Comparison of ENCODE assay signal across 14 cellular contexts in the genomic region with DNA sequence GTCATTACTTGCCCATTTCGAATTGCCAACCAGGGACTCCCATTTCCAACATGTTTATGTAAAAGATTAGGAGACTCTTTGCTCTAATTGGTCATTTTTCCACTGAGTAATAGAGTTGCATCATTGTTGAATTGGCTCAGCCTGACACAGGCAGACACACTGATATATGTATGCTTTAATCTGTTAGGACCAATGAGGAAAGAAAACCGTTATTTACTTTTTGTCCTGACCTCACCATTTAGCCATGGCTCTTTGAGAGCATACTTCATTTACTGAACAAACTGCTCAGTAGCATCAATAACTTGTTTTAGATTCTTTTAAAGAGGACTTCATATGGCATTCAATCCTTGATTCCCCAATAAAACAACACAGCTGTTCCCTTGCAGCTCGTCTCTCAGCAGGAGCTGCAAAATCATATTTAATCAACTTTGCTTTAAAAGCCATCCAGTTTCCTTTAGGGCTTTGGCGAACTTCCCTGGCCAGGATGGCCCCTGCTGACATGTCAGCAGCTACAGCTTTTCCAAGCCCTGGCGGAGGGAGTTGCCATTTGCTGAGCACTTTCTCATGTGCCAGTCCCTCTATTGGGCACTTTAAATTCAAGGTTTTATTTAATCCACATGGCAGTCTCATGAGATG.
DNase-seq lines count a peak whose midpoint lies in the region.
"Had no signal": no experiment of that assay in that cellular context is flagged by ENCODE, and none has a peak within 500 bp of the region (broad histone marks: within the 10 kb centered on the region; RNA-seq: fewer than 3 reads in every experiment).

No MANE protein-coding gene starts in this region.

- H3K4me3 ChIP-seq in SJCRH30 (no peak overlapping the region; the same call in 1 of the 2 replicates), skeletal muscle cell (ENCODE audit: low read depth, low read length) (no peak overlapping the region)
- H3K4me3 ChIP-seq: PC-9, thoracic aorta had no signal

- no peaks in the 10 kb centered on the region for H3K36me3 ChIP-seq in SJCRH30
- H3K36me3 ChIP-seq: thoracic aorta had no signal

- H3K9me3 ChIP-seq in SJCRH30 (replicated peaks), result no peaks in the 10 kb centered on the region
- H3K9me3 ChIP-seq: thoracic aorta had no signal

- no peaks in the 10 kb centered on the region for H3K27me3 ChIP-seq in SJCRH30

- in situ Hi-C loops in KBM-7 (cut with MboI; ENCODE audit: low pct_unique_long_range_greater_than_20kb, low sequenced_read_pairs), result no loop called here

- peak; percentile 27 for DNase-seq in DMS153 (lab: John Stamatoyannopoulos, UW)
- no peak for DNase-seq in DMS153 treated with DMSO at 0.1 percent for 48 hours (lab: John Stamatoyannopoulos, UW; ENCODE audit: unreplicated experiment)
- DNase-seq in SJCRH30, result peak; percentile 78 to 84
- DNase-seq in fibroblast of peridontal ligament (ENCODE audit: extremely low read depth), result peak; percentile 93
- DNase-seq in skeletal muscle cell (ENCODE audit: low read depth), result peak; percentile 53
- DNase-seq in activated CD4-positive, CD25-positive, alpha-beta regulatory T cell treated with anti-CD3 and anti-CD28 coated beads, Interleukin-2, amount 50 U/mL, for 72 hours, result no peak
- no peak for DNase-seq in mesenteric fat pad (ENCODE audit: low spot score)
- no peak for DNase-seq in KBM-7
- DNase-seq: activated naive CD4-positive, alpha-beta T cell treated with anti-CD3 and anti-CD28 coated beads, Interleukin-2, amount 50 U/mL, for 16 hours; erythroblast; PC-9; stimulated activated CD4-positive, alpha-beta T cell treated with anti-CD3 and anti-CD28 coated beads, Interleukin-2, amount 100 ng/mL, for 24 hours had no signal

- H3K4me1 ChIP-seq in SJCRH30, result peaks cover 42% of the 10 kb centered on the region

- peak overlapping the region; percentile 52 for H3K27ac ChIP-seq in SJCRH30
- H3K27ac ChIP-seq: 22Rv1, PC-9 had no signal

Comparison
In these comparisons a context has a peak if more than half of its experiments do, and no peak if none do; other contexts are left out.
1. DNase-seq: peak in DMS153 (single experiment), SJCRH30 (2 of 2), fibroblast of peridontal ligament (single experiment) and skeletal muscle cell (single experiment); none in DMS153 treated with DMSO at 0.1 percent for 48 hours (single experiment), activated CD4-positive, CD25-positive, alpha-beta regulatory T cell treated with anti-CD3 and anti-CD28 coated beads, Interleukin-2, amount 50 U/mL, for 72 hours (single experiment), mesenteric fat pad (single experiment) and KBM-7 (single experiment).